1 cellular context compared by ENCODE assay signal in the genomic region with DNA sequence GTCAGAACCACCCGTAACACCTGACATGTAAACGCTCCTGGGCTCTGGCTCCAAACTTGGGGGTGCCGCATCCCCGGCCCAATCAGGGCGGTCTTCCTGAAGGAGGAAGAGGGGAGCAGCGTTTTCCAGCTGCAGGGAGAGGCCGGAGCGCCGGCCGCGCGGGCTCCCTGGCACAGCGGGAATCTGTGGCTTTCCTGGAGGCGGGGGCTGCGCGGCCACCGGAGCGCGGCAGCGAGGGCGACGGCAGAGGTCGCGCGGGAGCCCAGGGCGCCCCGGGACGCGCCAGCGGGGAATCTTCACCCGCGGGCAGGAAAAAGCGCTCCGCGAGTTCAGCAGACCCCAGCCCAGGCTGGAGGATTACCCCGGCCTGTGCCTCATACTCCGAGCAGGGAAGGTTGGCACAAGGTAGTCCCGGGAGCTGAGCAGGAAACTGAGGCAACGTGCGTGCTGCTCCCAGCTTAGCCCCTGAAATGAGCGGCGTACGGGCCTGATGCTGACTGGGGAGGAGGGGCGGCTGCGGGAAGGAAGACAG.
TF ChIP-seq lines count a peak whose summit lies in the region.

No MANE protein-coding gene starts in this region.

TF ChIP-seq in GM12878, 131 proteins besides CTCF, POLR2A, EP300 and RAD21:
- peak; percentile 22 for TF ChIP-seq MXI1 (IDR thresholded peaks at IDR 0.05; ENCODE audit: low read depth, low read length)
- TF ChIP-seq, protein P1, sequence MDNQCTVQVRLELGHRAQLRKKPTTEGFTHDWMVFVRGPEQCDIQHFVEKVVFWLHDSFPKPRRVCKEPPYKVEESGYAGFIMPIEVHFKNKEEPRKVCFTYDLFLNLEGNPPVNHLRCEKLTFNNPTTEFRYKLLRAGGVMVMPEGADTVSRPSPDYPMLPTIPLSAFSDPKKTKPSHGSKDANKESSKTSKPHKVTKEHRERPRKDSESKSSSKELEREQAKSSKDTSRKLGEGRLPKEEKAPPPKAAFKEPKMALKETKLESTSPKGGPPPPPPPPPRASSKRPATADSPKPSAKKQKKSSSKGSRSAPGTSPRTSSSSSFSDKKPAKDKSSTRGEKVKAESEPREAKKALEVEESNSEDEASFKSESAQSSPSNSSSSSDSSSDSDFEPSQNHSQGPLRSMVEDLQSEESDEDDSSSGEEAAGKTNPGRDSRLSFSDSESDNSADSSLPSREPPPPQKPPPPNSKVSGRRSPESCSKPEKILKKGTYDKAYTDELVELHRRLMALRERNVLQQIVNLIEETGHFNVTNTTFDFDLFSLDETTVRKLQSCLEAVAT (IDR thresholded peaks at IDR 0.05), result no peak
- TF ChIP-seq CBX3 (IDR thresholded peaks at IDR 0.05; ENCODE audit: borderline replicate concordance, low read depth), result no peak
- peak; percentile 63 for TF ChIP-seq LARP7 (IDR thresholded peaks at IDR 0.05)
- TF ChIP-seq GABPA (IDR thresholded peaks at IDR 0.05; ENCODE audit: low read depth), result no peak
- no peak for TF ChIP-seq SMAD5 (IDR thresholded peaks at IDR 0.05; ENCODE audit: low read depth)
- TF ChIP-seq KLF5 (IDR thresholded peaks at IDR 0.05; ENCODE audit: partially characterized antibody), result no peak
- no peak for TF ChIP-seq RFX5 (IDR thresholded peaks at IDR 0.05; ENCODE audit: low read depth, low read length)
- TF ChIP-seq SUPT20H (IDR thresholded peaks at IDR 0.05; ENCODE audit: borderline replicate concordance, control insufficient read depth, low read depth, low read length), result no peak
- peak; percentile 77 for TF ChIP-seq EED (IDR thresholded peaks at IDR 0.05; ENCODE audit: low read depth)
- no peak for TF ChIP-seq ZBED1 (IDR thresholded peaks at IDR 0.05; ENCODE audit: borderline replicate concordance)
- TF ChIP-seq SRF (IDR thresholded peaks at IDR 0.05; ENCODE audit: low read depth in 2 of 2, low read length in 2 of 2), result no peak
- TF ChIP-seq IKZF1 (conservative IDR thresholded peaks at IDR 0.05), result peak; percentile 87
- TF ChIP-seq, protein P2, sequence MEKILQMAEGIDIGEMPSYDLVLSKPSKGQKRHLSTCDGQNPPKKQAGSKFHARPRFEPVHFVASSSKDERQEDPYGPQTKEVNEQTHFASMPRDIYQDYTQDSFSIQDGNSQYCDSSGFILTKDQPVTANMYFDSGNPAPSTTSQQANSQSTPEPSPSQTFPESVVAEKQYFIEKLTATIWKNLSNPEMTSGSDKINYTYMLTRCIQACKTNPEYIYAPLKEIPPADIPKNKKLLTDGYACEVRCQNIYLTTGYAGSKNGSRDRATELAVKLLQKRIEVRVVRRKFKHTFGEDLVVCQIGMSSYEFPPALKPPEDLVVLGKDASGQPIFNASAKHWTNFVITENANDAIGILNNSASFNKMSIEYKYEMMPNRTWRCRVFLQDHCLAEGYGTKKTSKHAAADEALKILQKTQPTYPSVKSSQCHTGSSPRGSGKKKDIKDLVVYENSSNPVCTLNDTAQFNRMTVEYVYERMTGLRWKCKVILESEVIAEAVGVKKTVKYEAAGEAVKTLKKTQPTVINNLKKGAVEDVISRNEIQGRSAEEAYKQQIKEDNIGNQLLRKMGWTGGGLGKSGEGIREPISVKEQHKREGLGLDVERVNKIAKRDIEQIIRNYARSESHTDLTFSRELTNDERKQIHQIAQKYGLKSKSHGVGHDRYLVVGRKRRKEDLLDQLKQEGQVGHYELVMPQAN (conservative IDR thresholded peaks at IDR 0.05), result peak; percentile 52; the same call in 1 of the 2 replicates
- peak in 1 of 2 experiments; percentile 51; a peak in 1 of 4 replicates for TF ChIP-seq IKZF2 (IDR thresholded peaks at IDR 0.05)
- TF ChIP-seq DPF2 (IDR thresholded peaks at IDR 0.05), result 0 out of 2 replicates have a peak, but pooled peaks have one; percentile 17
- no peak for TF ChIP-seq PML (IDR thresholded peaks at IDR 0.05; ENCODE audit: low read length)
- TF ChIP-seq SMAD1 (IDR thresholded peaks at IDR 0.05; ENCODE audit: low read depth, partially characterized antibody), result no peak
- TF ChIP-seq, protein P3, sequence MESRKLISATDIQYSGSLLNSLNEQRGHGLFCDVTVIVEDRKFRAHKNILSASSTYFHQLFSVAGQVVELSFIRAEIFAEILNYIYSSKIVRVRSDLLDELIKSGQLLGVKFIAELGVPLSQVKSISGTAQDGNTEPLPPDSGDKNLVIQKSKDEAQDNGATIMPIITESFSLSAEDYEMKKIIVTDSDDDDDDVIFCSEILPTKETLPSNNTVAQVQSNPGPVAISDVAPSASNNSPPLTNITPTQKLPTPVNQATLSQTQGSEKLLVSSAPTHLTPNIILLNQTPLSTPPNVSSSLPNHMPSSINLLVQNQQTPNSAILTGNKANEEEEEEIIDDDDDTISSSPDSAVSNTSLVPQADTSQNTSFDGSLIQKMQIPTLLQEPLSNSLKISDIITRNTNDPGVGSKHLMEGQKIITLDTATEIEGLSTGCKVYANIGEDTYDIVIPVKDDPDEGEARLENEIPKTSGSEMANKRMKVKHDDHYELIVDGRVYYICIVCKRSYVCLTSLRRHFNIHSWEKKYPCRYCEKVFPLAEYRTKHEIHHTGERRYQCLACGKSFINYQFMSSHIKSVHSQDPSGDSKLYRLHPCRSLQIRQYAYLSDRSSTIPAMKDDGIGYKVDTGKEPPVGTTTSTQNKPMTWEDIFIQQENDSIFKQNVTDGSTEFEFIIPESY (IDR thresholded peaks at IDR 0.05), result no peak
- TF ChIP-seq GATAD2B (conservative IDR thresholded peaks at IDR 0.05; ENCODE audit: low read depth), result no peak
- TF ChIP-seq, protein P4, sequence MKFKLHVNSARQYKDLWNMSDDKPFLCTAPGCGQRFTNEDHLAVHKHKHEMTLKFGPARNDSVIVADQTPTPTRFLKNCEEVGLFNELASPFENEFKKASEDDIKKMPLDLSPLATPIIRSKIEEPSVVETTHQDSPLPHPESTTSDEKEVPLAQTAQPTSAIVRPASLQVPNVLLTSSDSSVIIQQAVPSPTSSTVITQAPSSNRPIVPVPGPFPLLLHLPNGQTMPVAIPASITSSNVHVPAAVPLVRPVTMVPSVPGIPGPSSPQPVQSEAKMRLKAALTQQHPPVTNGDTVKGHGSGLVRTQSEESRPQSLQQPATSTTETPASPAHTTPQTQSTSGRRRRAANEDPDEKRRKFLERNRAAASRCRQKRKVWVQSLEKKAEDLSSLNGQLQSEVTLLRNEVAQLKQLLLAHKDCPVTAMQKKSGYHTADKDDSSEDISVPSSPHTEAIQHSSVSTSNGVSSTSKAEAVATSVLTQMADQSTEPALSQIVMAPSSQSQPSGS (IDR thresholded peaks at IDR 0.05; ENCODE audit: low read length), result no peak
- TF ChIP-seq RCOR1 (conservative IDR thresholded peaks at IDR 0.05; ENCODE audit: low read depth, low read length), result no peak
- TF ChIP-seq, protein P5, sequence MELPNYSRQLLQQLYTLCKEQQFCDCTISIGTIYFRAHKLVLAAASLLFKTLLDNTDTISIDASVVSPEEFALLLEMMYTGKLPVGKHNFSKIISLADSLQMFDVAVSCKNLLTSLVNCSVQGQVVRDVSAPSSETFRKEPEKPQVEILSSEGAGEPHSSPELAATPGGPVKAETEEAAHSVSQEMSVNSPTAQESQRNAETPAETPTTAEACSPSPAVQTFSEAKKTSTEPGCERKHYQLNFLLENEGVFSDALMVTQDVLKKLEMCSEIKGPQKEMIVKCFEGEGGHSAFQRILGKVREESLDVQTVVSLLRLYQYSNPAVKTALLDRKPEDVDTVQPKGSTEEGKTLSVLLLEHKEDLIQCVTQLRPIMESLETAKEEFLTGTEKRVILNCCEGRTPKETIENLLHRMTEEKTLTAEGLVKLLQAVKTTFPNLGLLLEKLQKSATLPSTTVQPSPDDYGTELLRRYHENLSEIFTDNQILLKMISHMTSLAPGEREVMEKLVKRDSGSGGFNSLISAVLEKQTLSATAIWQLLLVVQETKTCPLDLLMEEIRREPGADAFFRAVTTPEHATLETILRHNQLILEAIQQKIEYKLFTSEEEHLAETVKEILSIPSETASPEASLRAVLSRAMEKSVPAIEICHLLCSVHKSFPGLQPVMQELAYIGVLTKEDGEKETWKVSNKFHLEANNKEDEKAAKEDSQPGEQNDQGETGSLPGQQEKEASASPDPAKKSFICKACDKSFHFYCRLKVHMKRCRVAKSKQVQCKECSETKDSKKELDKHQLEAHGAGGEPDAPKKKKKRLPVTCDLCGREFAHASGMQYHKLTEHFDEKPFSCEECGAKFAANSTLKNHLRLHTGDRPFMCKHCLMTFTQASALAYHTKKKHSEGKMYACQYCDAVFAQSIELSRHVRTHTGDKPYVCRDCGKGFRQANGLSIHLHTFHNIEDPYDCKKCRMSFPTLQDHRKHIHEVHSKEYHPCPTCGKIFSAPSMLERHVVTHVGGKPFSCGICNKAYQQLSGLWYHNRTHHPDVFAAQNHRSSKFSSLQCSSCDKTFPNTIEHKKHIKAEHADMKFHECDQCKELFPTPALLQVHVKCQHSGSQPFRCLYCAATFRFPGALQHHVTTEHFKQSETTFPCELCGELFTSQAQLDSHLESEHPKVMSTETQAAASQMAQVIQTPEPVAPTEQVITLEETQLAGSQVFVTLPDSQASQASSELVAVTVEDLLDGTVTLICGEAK (IDR thresholded peaks at IDR 0.05; ENCODE audit: borderline replicate concordance), result no peak
- TF ChIP-seq ETV6 (conservative IDR thresholded peaks at IDR 0.05 in 1 of 2, IDR thresholded peaks at IDR 0.05 in 1 of 2; ENCODE audit: borderline replicate concordance in 1 of 2, low read depth in 1 of 2), result no peak
- TF ChIP-seq FOS (IDR thresholded peaks at IDR 0.05; ENCODE audit: borderline replicate concordance, extremely low read depth, insufficient read length), result no peak
- no peak for TF ChIP-seq RELA (IDR thresholded peaks at IDR 0.05; ENCODE audit: borderline replicate concordance, partially characterized antibody)
- TF ChIP-seq, protein P6, sequence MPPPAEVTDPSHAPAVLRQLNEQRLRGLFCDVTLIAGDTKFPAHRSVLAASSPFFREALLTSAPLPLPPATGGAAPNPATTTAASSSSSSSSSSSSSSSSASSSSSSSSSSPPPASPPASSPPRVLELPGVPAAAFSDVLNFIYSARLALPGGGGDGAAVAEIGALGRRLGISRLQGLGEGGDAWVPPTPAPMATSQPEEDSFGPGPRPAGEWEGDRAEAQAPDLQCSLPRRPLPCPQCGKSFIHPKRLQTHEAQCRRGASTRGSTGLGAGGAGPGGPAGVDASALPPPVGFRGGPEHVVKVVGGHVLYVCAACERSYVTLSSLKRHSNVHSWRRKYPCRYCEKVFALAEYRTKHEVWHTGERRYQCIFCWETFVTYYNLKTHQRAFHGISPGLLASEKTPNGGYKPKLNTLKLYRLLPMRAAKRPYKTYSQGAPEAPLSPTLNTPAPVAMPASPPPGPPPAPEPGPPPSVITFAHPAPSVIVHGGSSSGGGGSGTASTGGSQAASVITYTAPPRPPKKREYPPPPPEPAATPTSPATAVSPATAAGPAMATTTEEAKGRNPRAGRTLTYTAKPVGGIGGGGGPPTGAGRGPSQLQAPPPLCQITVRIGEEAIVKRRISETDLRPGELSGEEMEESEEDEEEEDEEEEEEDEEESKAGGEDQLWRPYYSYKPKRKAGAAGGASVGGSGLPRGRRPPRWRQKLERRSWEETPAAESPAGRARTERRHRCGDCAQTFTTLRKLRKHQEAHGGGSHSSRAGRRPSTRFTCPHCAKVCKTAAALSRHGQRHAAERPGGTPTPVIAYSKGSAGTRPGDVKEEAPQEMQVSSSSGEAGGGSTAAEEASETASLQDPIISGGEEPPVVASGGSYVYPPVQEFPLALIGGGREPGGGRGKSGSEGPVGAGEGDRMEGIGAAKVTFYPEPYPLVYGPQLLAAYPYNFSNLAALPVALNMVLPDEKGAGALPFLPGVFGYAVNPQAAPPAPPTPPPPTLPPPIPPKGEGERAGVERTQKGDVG (CRISPR knock-in tag; IDR thresholded peaks at IDR 0.05), result no peak
- no peak for TF ChIP-seq BACH1 (IDR thresholded peaks at IDR 0.05; ENCODE audit: borderline replicate concordance)
- no peak for TF ChIP-seq EZH2 (IDR thresholded peaks at IDR 0.05; ENCODE audit: borderline replicate concordance, control insufficient read depth, low read depth, low read length)
- no peak for TF ChIP-seq YY1 (IDR thresholded peaks at IDR 0.05; ENCODE audit: low read depth, low read length)
- TF ChIP-seq NR2F1 (conservative IDR thresholded peaks at IDR 0.05), result no peak
